Comparison of ENCODE assay signal across 17 cellular contexts in the genomic region with DNA sequence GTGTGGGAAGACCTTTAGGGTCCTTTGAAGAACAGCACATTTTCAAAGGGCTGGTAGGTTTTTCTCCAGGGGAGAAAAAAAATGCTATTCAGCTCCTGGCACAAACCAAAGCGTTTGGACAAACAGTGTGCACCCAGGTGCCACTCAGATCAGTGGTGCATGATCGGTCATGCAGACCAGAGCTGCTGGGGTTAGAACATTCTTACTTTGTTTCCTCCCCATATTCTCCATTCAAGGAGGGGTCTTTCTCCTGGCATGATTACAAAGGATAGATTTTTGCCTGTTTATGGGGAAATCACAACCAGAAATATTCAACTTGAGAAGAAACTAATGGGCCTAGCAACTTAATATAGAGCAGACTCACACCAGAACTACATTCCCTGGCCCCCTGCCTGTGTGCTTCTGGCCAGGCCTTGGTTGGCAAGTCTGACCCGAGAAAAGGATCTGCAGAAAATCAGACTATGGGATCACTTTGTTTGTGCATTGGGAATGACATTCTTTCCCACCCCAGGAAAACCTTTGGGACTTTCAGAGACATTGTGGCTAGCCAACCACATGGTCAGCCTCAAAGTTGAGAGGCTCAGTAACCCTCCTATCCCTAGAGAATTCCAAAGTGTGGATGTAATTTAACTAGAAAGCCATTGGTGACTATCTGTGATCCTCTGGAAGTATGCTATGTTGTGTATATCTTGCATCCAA.
DNase-seq lines count a peak whose midpoint lies in the region; ATAC-seq and TF ChIP-seq lines count a peak whose summit lies in the region.
"Had no signal": no experiment of that assay in that cellular context is flagged by ENCODE, and none has a peak within 500 bp of the region (broad histone marks: within the 10 kb centered on the region; RNA-seq: fewer than 3 reads in every experiment).

No MANE protein-coding gene starts in this region.

- DNase-seq in Right ventricle myocardium superior, result peak; percentile 66
- DNase-seq in cardiac septum (ENCODE audit: low spot score), result no peak
- peak; percentile 30 for DNase-seq in glomerular visceral epithelial cell (ENCODE audit: extremely low spot score)
- DNase-seq in NCI-H1417 treated with DMSO at 0.1 percent for 48 hours (lab: John Stamatoyannopoulos, UW), result no peak
- DNase-seq: activated CD4-positive, alpha-beta T cell treated with anti-CD3 and anti-CD28 coated beads, Interleukin-2, amount 50 U/mL, for 1 hour; activated naive CD8-positive, alpha-beta T cell treated with anti-CD3 and anti-CD28 coated beads, Interleukin-2, amount 10 ng/mL, durations not matched to agents 7 days and 5 days; CD8-positive, alpha-beta memory T cell; glutamatergic neuron; MM.1S; naive B cell; NCI-H2081; NCI-H524 treated with DMSO at 0.1 percent for 48 hours had no signal

- H3K4me1 Mint-ChIP-seq in nephron, result peaks cover 24% of the 10 kb centered on the region
- H3K4me1 Mint-ChIP-seq: activated naive CD8-positive, alpha-beta T cell treated with anti-CD3 and anti-CD28 coated beads, Interleukin-2, amount 10 ng/mL, durations not matched to agents 7 days and 5 days; CD8-positive, alpha-beta memory T cell had no signal

- intact Hi-C loops in Right ventricle myocardium superior (cut with DNase I) (no loop called here), cardiac septum (cut with DNase I) (no loop called here)

- H3K36me3 Mint-ChIP-seq in nephron (ENCODE audit: low read depth), result peaks cover 2% of the 10 kb centered on the region

- no peaks in the 10 kb centered on the region for H3K27me3 Mint-ChIP-seq in nephron (ENCODE audit: low read depth)
- H3K27me3 Mint-ChIP-seq: activated naive CD8-positive, alpha-beta T cell treated with anti-CD3 and anti-CD28 coated beads, Interleukin-2, amount 10 ng/mL, durations not matched to agents 7 days and 5 days; naive B cell had no signal

- H3K27ac Mint-ChIP-seq in nephron, result peak overlapping the region in 2 of 3 experiments; percentile 54 to 64
- H3K27ac Mint-ChIP-seq: activated naive CD8-positive, alpha-beta T cell treated with anti-CD3 and anti-CD28 coated beads, Interleukin-2, amount 10 ng/mL, durations not matched to agents 7 days and 5 days; CD8-positive, alpha-beta memory T cell had no signal

- no peaks in the 10 kb centered on the region for H3K9me3 Mint-ChIP-seq in nephron
- H3K9me3 Mint-ChIP-seq: CD8-positive, alpha-beta memory T cell had no signal

- H3K4me3 Mint-ChIP-seq in nephron, result no peak overlapping the region
- H3K4me3 Mint-ChIP-seq: activated naive CD8-positive, alpha-beta T cell treated with anti-CD3 and anti-CD28 coated beads, Interleukin-2, amount 10 ng/mL, durations not matched to agents 7 days and 5 days; CD8-positive, alpha-beta memory T cell had no signal

- ATAC-seq in Right ventricle myocardium superior (ENCODE audit: poor library complexity) (peak; percentile 89), HG03045 (IDR thresholded peaks at IDR 0.05; ENCODE audit: unreplicated experiment) (no peak), HG03139 (IDR thresholded peaks at IDR 0.05; ENCODE audit: unreplicated experiment) (no peak), HG03432 (IDR thresholded peaks at IDR 0.05; ENCODE audit: unreplicated experiment) (no peak)
- ATAC-seq: Panc1 had no signal

- TF ChIP-seq CTCF in nephron (IDR thresholded peaks at IDR 0.05; ENCODE audit: unreplicated experiment in 3 of 3), result no peak

Comparison
In these comparisons a context has a peak if more than half of its experiments do, and no peak if none do; other contexts are left out.
1. DNase-seq: peak in Right ventricle myocardium superior (single experiment) and glomerular visceral epithelial cell (single experiment); none in cardiac septum (single experiment) and NCI-H1417 treated with DMSO at 0.1 percent for 48 hours (single experiment).